14 cellular contexts compared by ENCODE assay signal in genomic region chr3:171333784-171334464, GRCh38.
A peak's percentile ranks its signal among the peaks of the same experiment; 100 is the strongest.
DNase-seq lines count a peak whose midpoint lies in the region; ATAC-seq, FAIRE-seq and TF ChIP-seq lines count a peak whose summit lies in the region.
"Had no signal": no experiment of that assay in that cellular context is flagged by ENCODE, and none has a peak within 500 bp of the region (broad histone marks: within the 10 kb centered on the region; RNA-seq: fewer than 3 reads in every experiment).

No MANE protein-coding gene starts in this region.

- H3K36me3 Mint-ChIP-seq in stimulated activated effector memory CD8-positive, alpha-beta T cell treated with anti-CD3 and anti-CD28 coated beads, Interleukin-12 subunit alpha, Interleukin-12 subunit beta, amount 100 ng/mL, for 72 hours = no peaks in the 10 kb centered on the region

- peak overlapping the region; percentile 23 to 50 for H3K27ac ChIP-seq in left lung
- H3K27ac ChIP-seq: parathyroid adenoma had no signal

- TF ChIP-seq CTCF in bronchial epithelial cell (IDR thresholded peaks at IDR 0.05; ENCODE audit: insufficient read depth, low read length, severe bottlenecking) (no peak), left lung (IDR thresholded peaks at IDR 0.05) (no peak)

- peak overlapping the region; percentile 38 for H3K27ac Mint-ChIP-seq in stimulated activated effector memory CD8-positive, alpha-beta T cell treated with anti-CD3 and anti-CD28 coated beads, Interleukin-12 subunit alpha, Interleukin-12 subunit beta, amount 100 ng/mL, for 72 hours

- no peak overlapping the region for H3K4me3 ChIP-seq in bronchial epithelial cell (ENCODE audit: low read depth, low read length)
- no peak overlapping the region for H3K4me3 ChIP-seq in left lung
- H3K4me3 ChIP-seq: Peyer's patch had no signal

- ATAC-seq in left lung (peak; percentile 69), HG02571 (IDR thresholded peaks at IDR 0.05; ENCODE audit: unreplicated experiment) (no peak), sciatic nerve (no peak)
- ATAC-seq in stimulated activated effector memory CD8-positive, alpha-beta T cell treated with anti-CD3 and anti-CD28 coated beads, Interleukin-12 subunit alpha, Interleukin-12 subunit beta, amount 100 ng/mL, for 72 hours = no peak
- ATAC-seq: activated CD4-positive, CD25-positive, alpha-beta regulatory T cell treated with anti-CD3 and anti-CD28 coated beads, Interleukin-2, amount 50 U/mL, for 24 hours had no signal

- DNase-seq in HT1080 (ENCODE audit: low read depth) = peak; percentile 41
- DNase-seq in bronchial epithelial cell (ENCODE audit: low read depth) = no peak
- DNase-seq in left lung = peak in 1 of 2 donors; percentile 38
- no peak for DNase-seq in stimulated activated effector memory CD8-positive, alpha-beta T cell treated with anti-CD3 and anti-CD28 coated beads, Interleukin-12 subunit alpha, Interleukin-12 subunit beta, amount 100 ng/mL, for 72 hours (ENCODE audit: low spot score in 2 of 2)
- no peak for DNase-seq in cerebellar nuclear complex (lab: John Stamatoyannopoulos, UW)
- DNase-seq in sciatic nerve (ENCODE audit: low spot score) = no peak
- no peak for DNase-seq in posterior cingulate gyrus
- DNase-seq: mesendoderm, NCI-H1694 treated with DMSO at 0.1 percent for 48 hours, NCI-H748 treated with DMSO at 0.1 percent for 48 hours, Peyer's patch had no signal

- H3K27me3 ChIP-seq in bronchial epithelial cell (ENCODE audit: control insufficient read depth, insufficient read depth, low read length) (no peaks in the 10 kb centered on the region), left lung (no peaks in the 10 kb centered on the region)
- H3K27me3 ChIP-seq: Peyer's patch had no signal

- peaks cover 4 to 8% of the 10 kb centered on the region in 2 donors for H3K4me1 ChIP-seq in left lung
- H3K4me1 ChIP-seq: parathyroid adenoma had no signal

- peak; percentile 80 for FAIRE-seq in bronchial epithelial cell (lab: Jason Lieb, UNC)

- no peaks in the 10 kb centered on the region for H3K9me3 Mint-ChIP-seq in stimulated activated effector memory CD8-positive, alpha-beta T cell treated with anti-CD3 and anti-CD28 coated beads, Interleukin-12 subunit alpha, Interleukin-12 subunit beta, amount 100 ng/mL, for 72 hours

- H3K4me1 Mint-ChIP-seq in stimulated activated effector memory CD8-positive, alpha-beta T cell treated with anti-CD3 and anti-CD28 coated beads, Interleukin-12 subunit alpha, Interleukin-12 subunit beta, amount 100 ng/mL, for 72 hours = peaks cover 22% of the 10 kb centered on the region

- H3K4me3 Mint-ChIP-seq in stimulated activated effector memory CD8-positive, alpha-beta T cell treated with anti-CD3 and anti-CD28 coated beads, Interleukin-12 subunit alpha, Interleukin-12 subunit beta, amount 100 ng/mL, for 72 hours = no peak overlapping the region

- intact Hi-C loops in left lung (cut with DNase I) (no loop called here), sciatic nerve (cut with DNase I) (no loop called here), posterior cingulate gyrus (cut with DNase I) (loop anchor here (1.0 kb wide), 1 partner anchor 13 kb away; no protein-coding TSS in a partner anchor)

- H3K9me3 ChIP-seq in left lung = no peaks in the 10 kb centered on the region
- H3K9me3 ChIP-seq: Peyer's patch had no signal

- H3K36me3 ChIP-seq in bronchial epithelial cell (ENCODE audit: control insufficient read depth, insufficient read depth, low read length) = no peaks in the 10 kb centered on the region
- no peaks in the 10 kb centered on the region for H3K36me3 ChIP-seq in left lung
- H3K36me3 ChIP-seq: Peyer's patch had no signal
